In the genomic region with DNA sequence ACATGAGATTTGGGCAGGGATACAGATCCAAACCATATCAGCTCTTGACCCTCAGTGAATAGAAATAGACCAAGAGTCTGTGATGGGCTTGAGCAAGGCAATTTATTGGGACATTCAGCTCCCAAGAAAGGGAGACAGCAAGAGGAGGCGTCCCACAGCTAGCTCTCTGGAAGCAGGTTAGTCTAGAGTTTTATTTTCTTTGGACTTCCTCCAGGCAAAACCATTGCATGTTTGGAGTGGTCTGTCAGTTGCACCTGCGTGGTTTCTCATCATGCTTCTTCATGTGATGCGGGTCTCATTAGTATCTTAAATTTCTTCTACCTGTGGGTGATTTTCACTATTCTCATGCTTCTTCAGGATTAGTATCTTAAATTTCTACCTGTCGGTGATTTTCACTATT, we compare ENCODE assay signal across 34 cellular contexts.
"Had no signal": no experiment of that assay in that cellular context is flagged by ENCODE, and none has a peak within 500 bp of the region (broad histone marks: within the 10 kb centered on the region; RNA-seq: fewer than 3 reads in every experiment).

No MANE protein-coding gene starts in this region.

- ATAC-seq: activated naive CD4-positive, alpha-beta T cell treated with anti-CD3 and anti-CD28 coated beads, Interleukin-2, amount 50 U/mL, for 72 hours; activated naive CD8-positive, alpha-beta T cell treated with anti-CD3 and anti-CD28 coated beads, Interleukin-2, amount 50 U/mL, for 24 hours; activated T-cell treated with anti-CD3 and anti-CD28 coated beads, Interleukin-2, amount 50 U/mL, for 4 hours; activated T-cell treated with anti-CD3 and anti-CD28 coated beads, Interleukin-2, amount 50 U/mL, for 72 hours; activated T-helper 17 cell treated with anti-CD3 and anti-CD28 coated beads, Interleukin-2, amount 50 U/mL, for 72 hours; body of pancreas had no signal

- H3K9me3 ChIP-seq: adrenal gland had no signal

- H3K36me3 ChIP-seq: adrenal gland, ascending aorta, brain microvascular endothelial cell, breast epithelium, cardiac muscle cell had no signal

- H3K4me1 ChIP-seq: adrenal gland, ascending aorta, body of pancreas, breast epithelium had no signal

- H3K4me3 ChIP-seq: adrenal gland, ascending aorta, body of pancreas, breast epithelium, cardiac muscle cell had no signal

- DNase-seq: activated effector memory CD4-positive, alpha-beta T cell treated with anti-CD3 and anti-CD28 coated beads, Interleukin-2, amount 50 U/mL, for 16 hours; activated effector memory CD4-positive, alpha-beta T cell treated with Interleukin-2 at 50 U/mL for 16 hours; activated gamma-delta T cell; activated gamma-delta T cell treated with Interleukin-2 at 50 U/mL for 16 hours; activated naive CD4-positive, alpha-beta T cell; activated naive CD4-positive, alpha-beta T cell treated with anti-CD3 and anti-CD28 coated beads for 36 hours; activated naive CD4-positive, alpha-beta T cell treated with anti-CD3 and anti-CD28 coated beads, Interleukin-2, amount 10 ng/mL, durations not matched to agents 7 days and 5 days; activated naive CD4-positive, alpha-beta T cell treated with anti-CD3 and anti-CD28 coated beads, Interleukin-2, amount 50 U/mL, for 16 hours; activated naive CD4-positive, alpha-beta T cell treated with Interleukin-2 at 50 U/mL for 16 hours; activated naive CD8-positive, alpha-beta T cell treated with anti-CD3 and anti-CD28 coated beads for 36 hours; activated naive CD8-positive, alpha-beta T cell treated with anti-CD3 and anti-CD28 coated beads, Interleukin-2, amount 10 ng/mL, durations not matched to agents 7 days and 5 days; activated naive CD8-positive, alpha-beta T cell treated with anti-CD3 and anti-CD28 coated beads, Interleukin-2, amount 50 U/mL, for 24 hours; activated T-cell treated with anti-CD3 and anti-CD28 coated beads, Interleukin-2, amount 50 U/mL, for 1 hour; activated T-cell treated with anti-CD3 and anti-CD28 coated beads, Interleukin-2, amount 50 U/mL, for 24 hours; activated T-cell treated with anti-CD3 and anti-CD28 coated beads, Interleukin-2, amount 50 U/mL, for 4 hours; activated T-cell treated with anti-CD3 and anti-CD28 coated beads, Interleukin-2, amount 50 U/mL, for 48 hours; activated T-cell treated with anti-CD3 and anti-CD28 coated beads, Interleukin-2, amount 50 U/mL, for 72 hours; adrenal gland; amniotic stem cell; amygdala; anterior cingulate cortex; aorta; brain microvascular endothelial cell; caudate nucleus; central memory CD4-positive, alpha-beta T cell; cerebellar nuclear complex had no signal

- H3K27me3 ChIP-seq: adrenal gland, ascending aorta, body of pancreas, brain microvascular endothelial cell, breast epithelium, cardiac muscle cell had no signal

- H3K27ac ChIP-seq: adrenal gland, ascending aorta, body of pancreas, brain microvascular endothelial cell, breast epithelium, cardiac muscle cell had no signal

- FAIRE-seq: astrocyte, bronchial epithelial cell had no signal
